1 cellular context compared by ENCODE assay signal in genomic region chr2:173354073-173354600, GRCh38.
TF ChIP-seq lines count a peak whose summit lies in the region.

No MANE protein-coding gene starts in this region.

TF ChIP-seq in K562, 482 proteins besides CTCF, POLR2A, EP300 and RAD21 (continued from another document and continues in another):
- no peak for TF ChIP-seq ZHX1 (conservative IDR thresholded peaks at IDR 0.05; ENCODE audit: low read length)
- no peak for TF ChIP-seq DMBX1 (CRISPR knock-in tag; IDR thresholded peaks at IDR 0.05; ENCODE audit: borderline replicate concordance)
- no peak for TF ChIP-seq MBD2 (IDR thresholded peaks at IDR 0.05; ENCODE audit: borderline replicate concordance, low read depth)
- TF ChIP-seq TBL1XR1 (IDR thresholded peaks at IDR 0.05; ENCODE audit: low read length in 2 of 2), result no peak; a peak in 1 of 4 replicates
- TF ChIP-seq ZNF165 (CRISPR knock-in tag; IDR thresholded peaks at IDR 0.05; ENCODE audit: borderline replicate concordance), result no peak
- TF ChIP-seq CXXC5 (CRISPR knock-in tag; IDR thresholded peaks at IDR 0.05), result no peak
- TF ChIP-seq HDAC1 (IDR thresholded peaks at IDR 0.05), result peak in 1 of 2 experiments; percentile 59; a peak in 2 of 4 replicates
- no peak for TF ChIP-seq CSDE1 (IDR thresholded peaks at IDR 0.05)
- no peak for TF ChIP-seq ATF4 (CRISPR knock-in tag; IDR thresholded peaks at IDR 0.05)
- 0 out of 2 replicates have a peak, but pooled peaks have one; percentile 18 for TF ChIP-seq TCF3 (CRISPR knock-in tag; IDR thresholded peaks at IDR 0.05)
- TF ChIP-seq RCOR1 (IDR thresholded peaks at IDR 0.05; ENCODE audit: borderline replicate concordance in 1 of 2, low read depth in 2 of 2, low read length in 2 of 2), result peak; percentile 40 to 95; a peak in 3 of 4 replicates
- TF ChIP-seq ATF2 (CRISPR knock-in tag; IDR thresholded peaks at IDR 0.05), result no peak
- TF ChIP-seq MTA1 (IDR thresholded peaks at IDR 0.05; ENCODE audit: borderline replicate concordance), result peak; percentile 38
- no peak for TF ChIP-seq MAZ (CRISPR knock-in tag; conservative IDR thresholded peaks at IDR 0.05 in 1 of 2, IDR thresholded peaks at IDR 0.05 in 1 of 2)
- TF ChIP-seq ZNF318 (IDR thresholded peaks at IDR 0.05; ENCODE audit: borderline replicate concordance in 1 of 2, low read depth in 1 of 2), result peak in 1 of 2 experiments; percentile 37; a peak in 1 of 4 replicates
- peak; percentile 99 for TF ChIP-seq ZNF121 (CRISPR knock-in tag; conservative IDR thresholded peaks at IDR 0.05)
- no peak for TF ChIP-seq ATF7 (IDR thresholded peaks at IDR 0.05)
- peak; percentile 52; the same call in 1 of the 2 replicates for TF ChIP-seq ESRRA (IDR thresholded peaks at IDR 0.05; ENCODE audit: borderline replicate concordance, low read depth)
- TF ChIP-seq FOXK2 (conservative IDR thresholded peaks at IDR 0.05 in 1 of 2, IDR thresholded peaks at IDR 0.05 in 1 of 2; ENCODE audit: low read depth in 2 of 2), result peak in 1 of 2 experiments; percentile 8; a peak in 1 of 4 replicates
- TF ChIP-seq KLF16 (IDR thresholded peaks at IDR 0.05), result no peak
- TF ChIP-seq SLC30A9 (CRISPR knock-in tag; IDR thresholded peaks at IDR 0.05), result no peak
- TF ChIP-seq E2F1 (CRISPR knock-in tag; IDR thresholded peaks at IDR 0.05), result no peak
- peak in 1 of 3 experiments; percentile 6 for TF ChIP-seq YY1 (IDR thresholded peaks at IDR 0.05; ENCODE audit: borderline replicate concordance in 1 of 3, control insufficient read depth in 1 of 3, extremely low read depth in 1 of 3, insufficient read depth in 3 of 3, insufficient read length in 1 of 3, insufficient replicate concordance in 2 of 3, low read depth in 1 of 3, low read length in 2 of 3)
- TF ChIP-seq JUN (IDR thresholded peaks at IDR 0.05; ENCODE audit: borderline replicate concordance, low read depth, low read length), result no peak
- TF ChIP-seq JUN (CRISPR knock-in tag; IDR thresholded peaks at IDR 0.05; ENCODE audit: borderline replicate concordance), result no peak
- TF ChIP-seq ZNF282 (CRISPR knock-in tag; IDR thresholded peaks at IDR 0.05), result no peak
- TF ChIP-seq CHD7 (IDR thresholded peaks at IDR 0.05; ENCODE audit: low read depth, low read length), result no peak
- TF ChIP-seq HIVEP1 (CRISPR knock-in tag; IDR thresholded peaks at IDR 0.05), result no peak
- TF ChIP-seq HMG20B (CRISPR knock-in tag; IDR thresholded peaks at IDR 0.05), result no peak
